23 cellular contexts compared by ENCODE assay signal in the genomic region with DNA sequence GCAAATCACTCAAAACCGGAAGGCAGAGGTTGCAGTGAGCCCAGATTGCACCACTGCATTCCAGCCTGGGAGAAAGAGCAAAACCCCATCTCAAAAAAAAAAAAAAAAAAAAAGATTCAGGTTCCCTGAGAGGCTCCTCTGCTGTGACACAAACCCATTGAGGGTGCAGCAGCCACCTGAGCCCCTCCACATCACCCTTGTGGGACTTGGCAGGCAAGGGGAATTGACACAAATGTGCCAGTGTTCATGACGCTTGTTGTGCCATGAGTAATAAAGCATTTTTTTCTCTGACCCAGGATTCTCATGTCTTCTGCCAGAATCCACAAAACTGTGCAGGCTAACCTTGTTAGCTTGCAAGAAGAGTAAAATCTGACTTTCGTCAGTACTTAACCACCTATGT.
A peak's percentile ranks its signal among the peaks of the same experiment; 100 is the strongest.
DNase-seq lines count a peak whose midpoint lies in the region; TF ChIP-seq lines count a peak whose summit lies in the region.
"Had no signal": no experiment of that assay in that cellular context is flagged by ENCODE, and none has a peak within 500 bp of the region (broad histone marks: within the 10 kb centered on the region; RNA-seq: fewer than 3 reads in every experiment).

No MANE protein-coding gene starts in this region.

- peak overlapping the region in 1 of 2 experiments; percentile 80 for H3K4ac ChIP-seq in mesenchymal stem cell (ENCODE audit: low read depth in 1 of 2, low read length in 2 of 2)

- 22% methylated on average over 3 of the region's 3 CpGs for WGBS in mammary epithelial cell (ENCODE audit: low coverage, missing lambda C conversion rate)
- 67% methylated on average over 3 of the region's 3 CpGs for WGBS in mesenchymal stem cell

- H3K9me3 ChIP-seq in mammary epithelial cell (replicated peaks; ENCODE audit: insufficient read depth, low read length) (no peaks in the 10 kb centered on the region), mesenchymal stem cell (ENCODE audit: control insufficient read depth, low read length) (no peaks in the 10 kb centered on the region)
- H3K9me3 ChIP-seq: pancreas, sigmoid colon, tibial nerve had no signal

- CTCF ChIA-PET in mammary epithelial cell (lab: Charles Lee; ENCODE audit: low non-redundant PET): no interaction called here

- in situ Hi-C loops in mammary epithelial cell (cut with MboI; ENCODE audit: low sequenced_read_pairs in 2 of 2): no loop called here

- H3K4me3 ChIP-seq in ACC112 (ENCODE audit: low read depth, low read length): no peak overlapping the region
- no peak overlapping the region for H3K4me3 ChIP-seq in mammary epithelial cell (replicated peaks in 1 of 3; ENCODE audit: insufficient read depth in 1 of 3, low read depth in 2 of 3, low read length in 3 of 3)
- no peak overlapping the region for H3K4me3 ChIP-seq in mesenchymal stem cell (ENCODE audit: insufficient read depth in 1 of 2, low read depth in 1 of 2, low read length in 2 of 2)
- H3K4me3 ChIP-seq: K562, lung, pancreas, sigmoid colon, tibial nerve had no signal

- TF ChIP-seq CTCF in mammary epithelial cell (conservative IDR thresholded peaks at IDR 0.05 in 1 of 2, IDR thresholded peaks at IDR 0.05 in 1 of 2; ENCODE audit: extremely low read depth in 1 of 2, insufficient read depth in 1 of 2, low read depth in 1 of 2, low read length in 2 of 2): no peak

- H3K4me1 ChIP-seq in ACC112 (ENCODE audit: control insufficient read depth, insufficient read depth, low read length, unreplicated experiment) (peaks cover 59% of the 10 kb centered on the region), mammary epithelial cell (ENCODE audit: insufficient read depth, low read length) (peaks cover 6% of the 10 kb centered on the region), mesenchymal stem cell (ENCODE audit: control insufficient read depth, insufficient read depth, low read depth, low read length) (peaks cover 2% of the 10 kb centered on the region)

- no peaks in the 10 kb centered on the region for H4K20me1 ChIP-seq in mammary epithelial cell (ENCODE audit: insufficient read depth, low read length)

- peak overlapping the region; percentile 80 for H2BK15ac ChIP-seq in mesenchymal stem cell (ENCODE audit: low read depth, poor library complexity, severe bottlenecking)

- H3K9ac ChIP-seq in mammary epithelial cell (ENCODE audit: insufficient read depth, low read length) (no peak overlapping the region), mesenchymal stem cell (ENCODE audit: low read length) (no peak overlapping the region)

- no peak overlapping the region for H2BK5ac ChIP-seq in mesenchymal stem cell (ENCODE audit: low read depth, low read length, poor library complexity, severe bottlenecking)

- H2AFZ ChIP-seq in ACC112 (ENCODE audit: low read length, unreplicated experiment) (no peak overlapping the region), mammary epithelial cell (ENCODE audit: low read depth, low read length) (no peak overlapping the region), mesenchymal stem cell (ENCODE audit: low read depth, low read length) (no peak overlapping the region)

- DNase-seq in HT1080 (ENCODE audit: low read depth) (peak; percentile 18), mammary epithelial cell (peak; percentile 49), mesenchymal stem cell (no peak), RKO (ENCODE audit: low spot score) (no peak), NCI-H1092 (lab: John Stamatoyannopoulos, UW) (no peak), NCI-H2107 treated with DMSO at 0.1 percent for 48 hours (lab: John Stamatoyannopoulos, UW; ENCODE audit: unreplicated experiment) (no peak), amygdala (lab: John Stamatoyannopoulos, UW) (no peak)
- DNase-seq: activated naive CD4-positive, alpha-beta T cell treated with anti-CD3 and anti-CD28 coated beads, Interleukin-2, amount 50 U/mL, for 16 hours; CD4-positive, alpha-beta T cell; dermis blood vessel endothelial cell; DMS 273 treated with DMSO at 0.1 percent for 48 hours; H7; NCI-H446 treated with DMSO at 0.1 percent for 48 hours; NK-92 treated with Interleukin-12 subunit alpha and Interleukin-12 subunit beta, amount 100 ng/mL, for 24 hours; pancreas; RPMI8226; sigmoid colon; stimulated activated CD4-positive, alpha-beta T cell treated with anti-CD3 and anti-CD28 coated beads, Interleukin-2, amount 100 ng/mL, for 24 hours; stimulated activated naive B cell treated with anti-CD40 and anti-IgM and Interleukin-4, amounts not matched to agents 10 μg/mL and 1 μg/mL and 100 μg/mL, for 72 hours had no signal

- intact Hi-C loops in mammary epithelial cell (cut with micrococcal nuclease): no loop called here

- H3K79me2 ChIP-seq in ACC112 (ENCODE audit: control insufficient read depth, insufficient read depth, low read length, unreplicated experiment): no peaks in the 10 kb centered on the region
- no peaks in the 10 kb centered on the region for H3K79me2 ChIP-seq in mammary epithelial cell (ENCODE audit: insufficient read depth, low read length)

- H3K23ac ChIP-seq in mesenchymal stem cell (ENCODE audit: low read length in 2 of 2): no peak overlapping the region

- H2AK5ac ChIP-seq in mesenchymal stem cell (ENCODE audit: low read length, severe bottlenecking): no peak overlapping the region

- BruUV-seq in mammary epithelial cell (replicated peaks; lab: Mats Ljungman, UMichigan): no TSS peak

- H2BK12ac ChIP-seq in mesenchymal stem cell (ENCODE audit: low read length in 2 of 2): peak overlapping the region; percentile 32 to 78

- H3K27ac ChIP-seq in ACC112 (ENCODE audit: low read depth, low read length): peak overlapping the region; percentile 89
- H3K27ac ChIP-seq in mammary epithelial cell (ENCODE audit: insufficient read depth, low read depth, low read length): no peak overlapping the region
- no peak overlapping the region for H3K27ac ChIP-seq in mesenchymal stem cell (ENCODE audit: low read length, poor library complexity, severe bottlenecking)
- H3K27ac ChIP-seq: pancreas had no signal

- no peaks in the 10 kb centered on the region for H3K27me3 ChIP-seq in ACC112 (ENCODE audit: insufficient read depth, low read length)
- H3K27me3 ChIP-seq in mammary epithelial cell (ENCODE audit: insufficient read depth, low read length): no peaks in the 10 kb centered on the region
- no peaks in the 10 kb centered on the region for H3K27me3 ChIP-seq in mesenchymal stem cell (ENCODE audit: control insufficient read depth in 1 of 2, insufficient read depth in 1 of 2, low read length in 2 of 2)
- H3K27me3 ChIP-seq: pancreas, sigmoid colon, tibial nerve had no signal

- H4K8ac ChIP-seq in mesenchymal stem cell (ENCODE audit: low read length): no peak overlapping the region

- H2BK120ac ChIP-seq in mesenchymal stem cell (ENCODE audit: low read depth, low read length): no peak overlapping the region

- H3K18ac ChIP-seq in mesenchymal stem cell (ENCODE audit: low read depth in 1 of 2, low read length in 2 of 2): peak overlapping the region; percentile 52 to 87

- no peak overlapping the region for H3K4me2 ChIP-seq in mammary epithelial cell (ENCODE audit: insufficient read depth, low read depth, low read length)
- no peak overlapping the region for H3K4me2 ChIP-seq in mesenchymal stem cell (ENCODE audit: low read length, poor library complexity, severe bottlenecking)

- peak overlapping the region in 1 of 2 experiments; percentile 32 for H3K14ac ChIP-seq in mesenchymal stem cell (ENCODE audit: low read length in 2 of 2)

- H3K79me1 ChIP-seq in mesenchymal stem cell (replicated peaks; ENCODE audit: low read length, poor library complexity, severe bottlenecking): no peaks in the 10 kb centered on the region

- H3K36me3 ChIP-seq in ACC112 (ENCODE audit: insufficient read depth, low read length) (peaks cover 3% of the 10 kb centered on the region; the same call in 1 of the 2 replicates), mammary epithelial cell (ENCODE audit: insufficient read depth, low read length) (no peaks in the 10 kb centered on the region), mesenchymal stem cell (ENCODE audit: control insufficient read depth in 1 of 2, insufficient read depth in 2 of 2, low read depth in 1 of 2, low read length in 2 of 2) (no peaks in the 10 kb centered on the region)
- H3K36me3 ChIP-seq: pancreas, sigmoid colon, tibial nerve had no signal

- dilution Hi-C loops in mammary epithelial cell (cut with HindIII; ENCODE audit: low sequenced_read_pairs): no loop called here

- H4K91ac ChIP-seq in mesenchymal stem cell (ENCODE audit: low read length): no peak overlapping the region

Comparison
In these comparisons a context has a peak if more than half of its experiments do, and no peak if none do; other contexts are left out.
1. DNase-seq: peak in HT1080 (single experiment) and mammary epithelial cell (single experiment); none in mesenchymal stem cell (single experiment), RKO (single experiment), NCI-H1092 (single experiment), NCI-H2107 treated with DMSO at 0.1 percent for 48 hours (single experiment) and amygdala (0 of 56).